In genomic region chr6:11496152-11497060, GRCh38 we compare ENCODE assay signal across 1 cellular context.
TF ChIP-seq lines count a peak whose summit lies in the region.

No MANE protein-coding gene starts in this region.

TF ChIP-seq in HepG2, 621 proteins besides CTCF, POLR2A, EP300 and RAD21 (continued from another document):
- TF ChIP-seq ARID4A (CRISPR knock-in tag; IDR thresholded peaks at IDR 0.05; ENCODE audit: borderline replicate concordance) (peak; percentile 26; the same call in 1 of the 2 replicates), NFKBIZ (CRISPR knock-in tag; IDR thresholded peaks at IDR 0.05) (peak; percentile 43; the same call in 1 of the 2 replicates), MXI1 (IDR thresholded peaks at IDR 0.05; ENCODE audit: borderline replicate concordance, low read depth, low read length) (no peak), GMEB1 (CRISPR knock-in tag; IDR thresholded peaks at IDR 0.05; ENCODE audit: borderline replicate concordance) (0 out of 2 replicates have a peak, but pooled peaks have one; percentile 34), BORCS8-MEF2B (CRISPR knock-in tag; IDR thresholded peaks at IDR 0.05) (no peak), MYNN (CRISPR knock-in tag; IDR thresholded peaks at IDR 0.05; ENCODE audit: low read depth) (0 out of 2 replicates have a peak, but pooled peaks have one; percentile 65), SMAD3 (CRISPR knock-in tag; IDR thresholded peaks at IDR 0.05) (peak; percentile 65; the same call in 1 of the 2 replicates), ZNF772 (CRISPR knock-in tag; IDR thresholded peaks at IDR 0.05) (peak; percentile 43; the same call in 1 of the 2 replicates), FOXJ3 (CRISPR knock-in tag; IDR thresholded peaks at IDR 0.05; ENCODE audit: borderline replicate concordance) (peak; percentile 15; the same call in 1 of the 2 replicates)
